9 cellular contexts compared by ENCODE assay signal in the genomic region with DNA sequence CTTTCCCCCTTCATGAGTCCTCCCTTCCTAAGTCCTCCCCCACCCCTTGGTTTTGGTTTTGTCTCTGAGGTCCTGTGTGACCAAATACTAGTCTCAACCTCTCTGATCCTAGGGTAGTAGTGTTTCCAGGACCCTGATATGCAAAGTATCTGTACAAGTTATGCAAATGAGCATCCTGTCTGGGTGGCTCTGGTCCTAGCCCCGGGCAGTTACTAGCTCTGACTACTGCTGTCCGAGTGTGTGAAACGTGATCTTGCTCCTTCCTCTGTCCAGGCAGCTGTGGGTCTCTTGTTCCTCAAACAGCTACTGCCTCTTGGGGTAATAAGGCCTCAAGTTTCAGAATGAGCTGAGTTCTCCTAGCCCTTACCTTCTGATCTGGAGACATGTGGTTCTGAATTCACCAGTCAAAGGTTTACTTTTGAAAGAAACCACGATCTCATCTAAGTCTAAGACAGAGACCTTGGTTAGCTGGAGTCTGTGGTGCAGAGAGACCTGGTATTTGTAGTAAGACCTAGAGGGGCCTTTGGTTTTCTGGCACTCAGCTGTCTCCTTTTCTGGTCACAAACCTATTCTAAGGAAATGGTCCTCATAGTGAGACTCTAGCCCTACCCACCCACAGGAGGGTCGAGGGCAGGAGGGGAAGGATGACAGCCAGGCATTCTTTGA. TPM values are rescaled to one million over a fixed set of nuclear protein-coding genes. Genes with fewer than 3 reads are reported as not detected.
DNase-seq lines count a peak whose midpoint lies in the region; ATAC-seq, FAIRE-seq and TF ChIP-seq lines count a peak whose summit lies in the region.
"Had no signal": no experiment of that assay in that cellular context is flagged by ENCODE, and none has a peak within 500 bp of the region (broad histone marks: within the 10 kb centered on the region; RNA-seq: fewer than 3 reads in every experiment).

No MANE protein-coding gene starts in this region.

- H3K27me3 Mint-ChIP-seq in activated B cell treated with CpG ODN at 0.5 μM for 24 hours, result no peaks in the 10 kb centered on the region

- TF ChIP-seq CTCF in GM12864 (IDR thresholded peaks at IDR 0.05; ENCODE audit: low read depth, low read length, missing control alignments) (no peak), activated B cell treated with CpG ODN at 0.5 μM for 24 hours (IDR thresholded peaks at IDR 0.05) (no peak), sigmoid colon (IDR thresholded peaks at IDR 0.05) (no peak)

- H3K27ac ChIP-seq in small intestine (ENCODE audit: low read depth in 1 of 2, low read length in 1 of 2), result peak overlapping the region in 1 of 2 donors; percentile 41
- H3K27ac ChIP-seq in sigmoid colon, result no peak overlapping the region

- H3K4me1 ChIP-seq in small intestine (ENCODE audit: control insufficient read depth in 2 of 2, insufficient read depth in 1 of 2, low read depth in 1 of 2, low read length in 1 of 2), result no peaks in the 10 kb centered on the region
- H3K4me1 ChIP-seq in sigmoid colon, result peaks cover 0 to 26% (median 17%) of the 10 kb centered on the region in 4 donors

- intact Hi-C loops in activated B cell treated with CpG ODN at 0.5 μM for 24 hours (cut with micrococcal nuclease), result loop anchor here (1.0 kb wide), 5 partner anchors 27 to 69 kb away; no protein-coding TSS in a partner anchor
- intact Hi-C loops in sigmoid colon (cut with DNase I), result no loop called here

- 44 to 51% (median 47%) methylated on average over 5 of the region's 5 CpGs for WGBS in small intestine, 3 donors
- 33 to 56% methylated on average over 5 of the region's 5 CpGs for WGBS in sigmoid colon, 2 donors

- DNase-seq in GM12864 (ENCODE audit: low read depth) (peak; percentile 99), activated B cell treated with CpG ODN at 0.5 μM for 24 hours (no peak), small intestine (peak; percentile 27), ACHN (no peak), sigmoid colon (no peak), NCI-H1092 treated with DMSO at 0.1 percent for 48 hours (lab: John Stamatoyannopoulos, UW) (no peak)

- CTCF ChIA-PET in activated B cell treated with CpG ODN at 0.5 μM for 24 hours (lab: Charles Lee), result interaction anchor here (0.8 to 2.8 kb wide), 12 partner anchors 9 to 193 kb away, joined by 3 to 14 read pairs (median 4); no protein-coding TSS in a partner anchor

- no peaks in the 10 kb centered on the region for H3K9me3 ChIP-seq in small intestine (ENCODE audit: control insufficient read depth, low read depth)
- no peaks in the 10 kb centered on the region for H3K9me3 ChIP-seq in sigmoid colon

- ATAC-seq in GM19452 (IDR thresholded peaks at IDR 0.05; ENCODE audit: unreplicated experiment) (peak; percentile 90), HG03354 (IDR thresholded peaks at IDR 0.05; ENCODE audit: poor library complexity, severe bottlenecking, unreplicated experiment) (peak; percentile 82), activated B cell treated with CpG ODN at 0.5 μM for 24 hours (ENCODE audit: low read depth) (peak; percentile 71)

- in situ Hi-C loops in ACHN (cut with HindIII; ENCODE audit: low pct_ligation_motif_present, low pct_unique_long_range_greater_than_20kb, low sequenced_read_pairs), result no loop called here

- no peak overlapping the region for H3K4me3 ChIP-seq in GM12864 (ENCODE audit: low read depth, low read length)
- H3K4me3 ChIP-seq in small intestine (ENCODE audit: low read depth in 1 of 2, low read length in 2 of 2), result no peak overlapping the region
- no peak overlapping the region for H3K4me3 ChIP-seq in sigmoid colon

- no peak for FAIRE-seq in small intestine (lab: Jason Lieb, UNC)

- H3K36me3 ChIP-seq in small intestine (ENCODE audit: control insufficient read depth in 2 of 2, insufficient read depth in 2 of 2, low read length in 2 of 2), result peaks cover 0 to 2% of the 10 kb centered on the region in 2 donors
- H3K36me3 ChIP-seq in sigmoid colon, result peaks cover 0 to 10% (median 1%) of the 10 kb centered on the region in 4 donors

- peaks cover 84% of the 10 kb centered on the region for H3K4me1 Mint-ChIP-seq in activated B cell treated with CpG ODN at 0.5 μM for 24 hours

- H3K4me3 Mint-ChIP-seq in activated B cell treated with CpG ODN at 0.5 μM for 24 hours, result peak overlapping the region; percentile 58

- TF ChIP-seq POLR2A in sigmoid colon (IDR thresholded peaks at IDR 0.05), result no peak

- no peaks in the 10 kb centered on the region for H3K27me3 ChIP-seq in small intestine (ENCODE audit: control insufficient read depth in 2 of 2, insufficient read depth in 2 of 2, low read length in 2 of 2)
- H3K27me3 ChIP-seq in sigmoid colon, result no peaks in the 10 kb centered on the region

- POLR2A ChIA-PET in activated B cell treated with CpG ODN at 0.5 μM for 24 hours (lab: Charles Lee), result interaction anchor here (0.5 to 2.2 kb wide), 21 partner anchors 8 to 191 kb away, joined by 3 to 18 read pairs (median 4); a partner anchor contains a TSS

- TF ChIP-seq EP300 in sigmoid colon (IDR thresholded peaks at IDR 0.05), result no peak

- H3K9me3 Mint-ChIP-seq in activated B cell treated with CpG ODN at 0.5 μM for 24 hours, result no peaks in the 10 kb centered on the region

- H3K36me3 Mint-ChIP-seq in activated B cell treated with CpG ODN at 0.5 μM for 24 hours (ENCODE audit: low read depth), result peaks cover 13% of the 10 kb centered on the region

- peak overlapping the region; percentile 83 for H3K27ac Mint-ChIP-seq in activated B cell treated with CpG ODN at 0.5 μM for 24 hours

RNA-seq across cellular contexts. Expression of a gene that starts 31.0 kb away (rescaled TPM):
- total RNA-seq in activated B cell treated with CpG ODN at 0.5 μM for 24 hours (not detected in 2 replicates), sigmoid colon (not detected)
- polyA plus RNA-seq in small intestine (not detected), sigmoid colon (under 1 TPM in 1 of 3 donors, not detected in 2; 0.10 TPM)
- total RNA-seq: fibroblast of lung had no signal
- polyA plus RNA-seq: fibroblast of lung had no signal

RNA-seq across cellular contexts. Expression of a gene that starts 32.8 kb away (rescaled TPM):
- 2.8 and 3.4 TPM in 2 replicates for total RNA-seq in activated B cell treated with CpG ODN at 0.5 μM for 24 hours
- 1 to 10 TPM in 1 of 3 donors, under 1 TPM in 1, not detected in 1; 0.54 to 5.1 TPM for polyA plus RNA-seq in small intestine
- 10 to 100 TPM in 2 of 4 donors, 1 to 10 TPM in 2; 1.7 to 11.1 (median 8.2) TPM for total RNA-seq in sigmoid colon
- polyA plus RNA-seq in sigmoid colon, result 10 to 100 TPM in 1 of 3 donors, 1 to 10 TPM in 2; 1.6 to 16.8 (median 2.8) TPM
- total RNA-seq: fibroblast of lung had no signal
- polyA plus RNA-seq: fibroblast of lung had no signal

RNA-seq across cellular contexts. Expression of a gene that starts 54.8 kb away (rescaled TPM):
- 71.2 and 72.1 TPM in 2 replicates for total RNA-seq in activated B cell treated with CpG ODN at 0.5 μM for 24 hours
- polyA plus RNA-seq in small intestine, result 10 to 100 TPM; 56.4 to 93.5 (median 85.0) TPM
- 10 to 100 TPM; 32.1 to 61.4 (median 40.5) TPM for total RNA-seq in sigmoid colon
- 10 to 100 TPM; 37.8 to 55.5 (median 39.3) TPM for polyA plus RNA-seq in sigmoid colon

Comparison
In these comparisons a context has a peak if more than half of its experiments do, and no peak if none do; other contexts are left out.
1. DNase-seq: peak in GM12864 (single experiment) and small intestine (single experiment); none in activated B cell treated with CpG ODN at 0.5 μM for 24 hours (single experiment), ACHN (single experiment), sigmoid colon (single experiment) and NCI-H1092 treated with DMSO at 0.1 percent for 48 hours (single experiment).
2. Peak in every context shown above with its lines, with median percentiles within 50 percentile points of each other: ATAC-seq.